In the genomic region with DNA sequence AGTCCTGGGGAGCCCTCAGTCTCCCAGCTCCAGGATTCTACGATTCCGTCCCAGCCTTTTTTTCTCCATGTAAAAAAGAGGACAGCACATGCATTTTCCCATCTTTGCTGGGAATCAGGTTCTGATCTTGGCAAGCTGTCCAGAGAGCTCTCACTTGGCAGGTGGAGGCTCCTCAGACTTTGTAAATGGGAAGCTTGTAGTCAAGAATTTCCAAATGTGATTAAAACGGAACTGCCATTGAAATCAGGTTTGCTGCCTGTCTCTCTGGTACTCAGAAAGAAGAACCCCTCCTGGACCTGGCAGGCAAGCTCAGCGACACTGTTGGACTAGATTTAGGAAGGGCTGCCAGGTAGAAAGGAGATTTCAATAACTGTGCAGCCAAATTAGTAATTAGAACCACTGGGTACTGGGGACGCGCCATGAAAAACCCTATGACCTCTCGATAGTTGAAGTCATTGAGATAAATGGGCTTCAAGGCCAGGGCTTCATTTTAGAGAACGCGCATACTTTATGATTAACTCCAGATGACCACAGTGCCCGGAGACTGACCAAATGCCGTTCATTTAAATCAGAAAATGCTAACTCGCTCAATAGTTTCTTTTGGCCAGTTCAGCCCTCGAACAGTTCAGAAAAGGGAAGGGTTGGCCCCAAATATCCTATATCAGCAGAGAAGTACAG, we compare ENCODE assay signal across 28 cellular contexts.
DNase-seq lines count a peak whose midpoint lies in the region; ATAC-seq and TF ChIP-seq lines count a peak whose summit lies in the region.
"Had no signal": no experiment of that assay in that cellular context is flagged by ENCODE, and none has a peak within 500 bp of the region (broad histone marks: within the 10 kb centered on the region; RNA-seq: fewer than 3 reads in every experiment).

No MANE protein-coding gene starts in this region.

- H3K4me1 ChIP-seq in adipocyte (ENCODE audit: control insufficient read depth, insufficient read depth, low read length) (peaks cover 7% of the 10 kb centered on the region), osteoblast (ENCODE audit: insufficient read depth, low read length) (no peaks in the 10 kb centered on the region), gastroesophageal sphincter (no peaks in the 10 kb centered on the region), GM23338 (ENCODE audit: insufficient read depth) (peaks cover 6% of the 10 kb centered on the region; the same call in 1 of the 2 replicates)
- H3K4me1 ChIP-seq: body of pancreas, left lung, right atrium auricular region, vagina had no signal

- TF ChIP-seq EP300 in gastroesophageal sphincter (IDR thresholded peaks at IDR 0.05) = no peak

- H3K9me2 ChIP-seq in GM23338 (ENCODE audit: insufficient read depth) = peaks cover 13% of the 10 kb centered on the region; the same call in 1 of the 2 replicates

- H3K4me1 Mint-ChIP-seq in GM23338 = peaks cover 7% of the 10 kb centered on the region; the same call in 2 of the 3 replicates
- H3K4me1 Mint-ChIP-seq: CD14-positive monocyte; natural killer cell; stimulated activated effector memory CD8-positive, alpha-beta T cell treated with anti-CD3 and anti-CD28 coated beads, Interleukin-12 subunit alpha, Interleukin-12 subunit beta, amount 100 ng/mL, for 72 hours had no signal

- H3K9ac ChIP-seq in adipocyte (ENCODE audit: low read length) = no peak overlapping the region

- TF ChIP-seq CTCF in LNCaP clone FGC (IDR thresholded peaks at IDR 0.05; ENCODE audit: control insufficient read depth, extremely low read depth, insufficient read depth) (no peak), osteoblast (IDR thresholded peaks at IDR 0.05; ENCODE audit: extremely low read depth, low read depth, low read length) (no peak), gastroesophageal sphincter (IDR thresholded peaks at IDR 0.05) (no peak), GM23338 (conservative IDR thresholded peaks at IDR 0.05; ENCODE audit: low read depth in 2 of 2) (no peak)

- H2AFZ ChIP-seq in osteoblast (ENCODE audit: low read length) = no peak overlapping the region
- no peak overlapping the region for H2AFZ ChIP-seq in GM23338
- H2AFZ ChIP-seq: PC-9 had no signal

- no peak for TF ChIP-seq POLR2A in gastroesophageal sphincter (IDR thresholded peaks at IDR 0.05)

- H3K27me3 ChIP-seq in adipocyte (replicated peaks; ENCODE audit: control insufficient read depth, insufficient read depth, low read length) (no peaks in the 10 kb centered on the region), osteoblast (ENCODE audit: insufficient read depth, low read length) (no peaks in the 10 kb centered on the region), gastroesophageal sphincter (no peaks in the 10 kb centered on the region), GM23338 (ENCODE audit: insufficient read depth) (no peaks in the 10 kb centered on the region)
- H3K27me3 ChIP-seq: body of pancreas, left lung, ovary, right atrium auricular region, vagina had no signal

- H3K36me3 Mint-ChIP-seq in GM23338 (ENCODE audit: low read depth) = peaks cover 18% of the 10 kb centered on the region; the same call in 2 of the 3 replicates
- H3K36me3 Mint-ChIP-seq: CD14-positive monocyte; natural killer cell; stimulated activated effector memory CD8-positive, alpha-beta T cell treated with anti-CD3 and anti-CD28 coated beads, Interleukin-12 subunit alpha, Interleukin-12 subunit beta, amount 100 ng/mL, for 72 hours had no signal

- H3K9me3 ChIP-seq in adipocyte (ENCODE audit: control insufficient read depth, low read length) (peaks cover 10% of the 10 kb centered on the region), osteoblast (ENCODE audit: low read depth, low read length) (no peaks in the 10 kb centered on the region), gastroesophageal sphincter (no peaks in the 10 kb centered on the region)
- H3K9me3 ChIP-seq: body of pancreas, ovary, right atrium auricular region, vagina had no signal

- H3K27me3 Mint-ChIP-seq in GM23338 (ENCODE audit: insufficient read depth, low read depth, poor library complexity) = peaks cover 2% of the 10 kb centered on the region

- 0 out of 2 replicates have a peak, but pooled peaks cover 4% of the 10 kb centered on the region for H3F3A ChIP-seq in GM23338 (replicated peaks; ENCODE audit: low read depth)

- no peaks in the 10 kb centered on the region for H3K79me2 ChIP-seq in osteoblast (ENCODE audit: insufficient read depth, low read length)
- no peaks in the 10 kb centered on the region for H3K79me2 ChIP-seq in GM23338 (replicated peaks; ENCODE audit: insufficient read depth)

- no peaks in the 10 kb centered on the region for H3K36me3 ChIP-seq in adipocyte (ENCODE audit: control insufficient read depth, insufficient read depth, low read length, severe bottlenecking)
- no peaks in the 10 kb centered on the region for H3K36me3 ChIP-seq in osteoblast (ENCODE audit: insufficient read depth, low read length)
- H3K36me3 ChIP-seq in gastroesophageal sphincter = no peaks in the 10 kb centered on the region
- no peaks in the 10 kb centered on the region for H3K36me3 ChIP-seq in GM23338 (ENCODE audit: insufficient read depth)
- H3K36me3 ChIP-seq: left lung, ovary, right atrium auricular region, vagina had no signal

- DNase-seq in NCI-H2227 treated with DMSO at 0.1 percent for 48 hours (lab: John Stamatoyannopoulos, UW) (peak; percentile 9), NCI-H2227 (lab: John Stamatoyannopoulos, UW; ENCODE audit: unreplicated experiment) (no peak), LNCaP clone FGC (ENCODE audit: low read depth) (no peak), adipocyte (ENCODE audit: low read depth) (no peak), osteoblast (ENCODE audit: insufficient read length, low spot score, missing footprints) (no peak), OCI-M1 (lab: John Stamatoyannopoulos, UW) (no peak), GM23338 (ENCODE audit: low spot score) (no peak)
- DNase-seq: activated T-cell treated with anti-CD3 and anti-CD28 coated beads, Interleukin-2, amount 50 U/mL, for 1 hour; effector CD4-positive, alpha-beta T cell; GDM1; left lung; midbrain; natural killer cell; NCI-H1048; NCI-H2029; NCI-H82; ovary; PC-9; SHP77; stimulated activated CD4-positive, alpha-beta T cell treated with anti-CD3 and anti-CD28 coated beads, Interleukin-2, amount 100 ng/mL, for 48 hours; T1000 had no signal

- H3K4me3 ChIP-seq in LNCaP clone FGC (ENCODE audit: low read depth, low read length) (peak overlapping the region; percentile 21), adipocyte (ENCODE audit: low read length) (peak overlapping the region; percentile 43), osteoblast (ENCODE audit: insufficient read depth, low read length) (no peak overlapping the region), gastroesophageal sphincter (no peak overlapping the region), GM23338 (no peak overlapping the region)
- H3K4me3 ChIP-seq: body of pancreas, left lung, ovary, PC-9, right atrium auricular region, vagina had no signal

- no peak overlapping the region for H3K4me3 Mint-ChIP-seq in GM23338
- H3K4me3 Mint-ChIP-seq: CD14-positive monocyte; natural killer cell; stimulated activated effector memory CD8-positive, alpha-beta T cell treated with anti-CD3 and anti-CD28 coated beads, Interleukin-12 subunit alpha, Interleukin-12 subunit beta, amount 100 ng/mL, for 72 hours had no signal

- H3K27ac ChIP-seq in osteoblast (ENCODE audit: low read depth, low read length) = no peak overlapping the region
- H3K27ac ChIP-seq in gastroesophageal sphincter = no peak overlapping the region
- no peak overlapping the region for H3K27ac ChIP-seq in GM23338 (ENCODE audit: low read depth)
- H3K27ac ChIP-seq: body of pancreas, left lung, ovary, PC-9, right atrium auricular region, vagina had no signal

- peaks cover 20% of the 10 kb centered on the region for H3K9me3 Mint-ChIP-seq in GM23338

- no peak overlapping the region for H3K27ac Mint-ChIP-seq in GM23338
- H3K27ac Mint-ChIP-seq: CD14-positive monocyte; natural killer cell; stimulated activated effector memory CD8-positive, alpha-beta T cell treated with anti-CD3 and anti-CD28 coated beads, Interleukin-12 subunit alpha, Interleukin-12 subunit beta, amount 100 ng/mL, for 72 hours had no signal

- no peak for ATAC-seq in gastroesophageal sphincter
- no peak for ATAC-seq in GM23338
- ATAC-seq: activated CD4-positive, CD25-positive, alpha-beta regulatory T cell treated with anti-CD3 and anti-CD28 coated beads, Interleukin-2, amount 50 U/mL, for 24 hours; body of pancreas; left lung; natural killer cell; stimulated activated effector memory CD8-positive, alpha-beta T cell treated with anti-CD3 and anti-CD28 coated beads, Interleukin-12 subunit alpha, Interleukin-12 subunit beta, amount 100 ng/mL, for 72 hours had no signal

- H3K4me2 ChIP-seq in osteoblast (ENCODE audit: insufficient read depth, low read length) = peak overlapping the region; percentile 40
- no peak overlapping the region for H3K4me2 ChIP-seq in GM23338
- H3K4me2 ChIP-seq: PC-9 had no signal

- 92% methylated on average over 12 to 13 of the region's 13 CpGs for WGBS in gastroesophageal sphincter (ENCODE audit: low coverage in 1 of 2), 2 donors

- H4K20me1 ChIP-seq in osteoblast (ENCODE audit: insufficient read depth, low read length) (no peaks in the 10 kb centered on the region), GM23338 (replicated peaks; ENCODE audit: insufficient read depth) (no peaks in the 10 kb centered on the region)

TF ChIP-seq in GM23338, 12 proteins besides CTCF, POLR2A, EP300 and RAD21 (continues in another document):
- no peak for TF ChIP-seq JUNB (IDR thresholded peaks at IDR 0.05; ENCODE audit: unreplicated experiment)
- TF ChIP-seq, protein P1, sequence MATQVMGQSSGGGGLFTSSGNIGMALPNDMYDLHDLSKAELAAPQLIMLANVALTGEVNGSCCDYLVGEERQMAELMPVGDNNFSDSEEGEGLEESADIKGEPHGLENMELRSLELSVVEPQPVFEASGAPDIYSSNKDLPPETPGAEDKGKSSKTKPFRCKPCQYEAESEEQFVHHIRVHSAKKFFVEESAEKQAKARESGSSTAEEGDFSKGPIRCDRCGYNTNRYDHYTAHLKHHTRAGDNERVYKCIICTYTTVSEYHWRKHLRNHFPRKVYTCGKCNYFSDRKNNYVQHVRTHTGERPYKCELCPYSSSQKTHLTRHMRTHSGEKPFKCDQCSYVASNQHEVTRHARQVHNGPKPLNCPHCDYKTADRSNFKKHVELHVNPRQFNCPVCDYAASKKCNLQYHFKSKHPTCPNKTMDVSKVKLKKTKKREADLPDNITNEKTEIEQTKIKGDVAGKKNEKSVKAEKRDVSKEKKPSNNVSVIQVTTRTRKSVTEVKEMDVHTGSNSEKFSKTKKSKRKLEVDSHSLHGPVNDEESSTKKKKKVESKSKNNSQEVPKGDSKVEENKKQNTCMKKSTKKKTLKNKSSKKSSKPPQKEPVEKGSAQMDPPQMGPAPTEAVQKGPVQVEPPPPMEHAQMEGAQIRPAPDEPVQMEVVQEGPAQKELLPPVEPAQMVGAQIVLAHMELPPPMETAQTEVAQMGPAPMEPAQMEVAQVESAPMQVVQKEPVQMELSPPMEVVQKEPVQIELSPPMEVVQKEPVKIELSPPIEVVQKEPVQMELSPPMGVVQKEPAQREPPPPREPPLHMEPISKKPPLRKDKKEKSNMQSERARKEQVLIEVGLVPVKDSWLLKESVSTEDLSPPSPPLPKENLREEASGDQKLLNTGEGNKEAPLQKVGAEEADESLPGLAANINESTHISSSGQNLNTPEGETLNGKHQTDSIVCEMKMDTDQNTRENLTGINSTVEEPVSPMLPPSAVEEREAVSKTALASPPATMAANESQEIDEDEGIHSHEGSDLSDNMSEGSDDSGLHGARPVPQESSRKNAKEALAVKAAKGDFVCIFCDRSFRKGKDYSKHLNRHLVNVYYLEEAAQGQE (IDR thresholded peaks at IDR 0.05; ENCODE audit: unreplicated experiment) = no peak

Comparison
In these comparisons a context has a peak if more than half of its experiments do, and no peak if none do; other contexts are left out.
1. H3K4me3 ChIP-seq: peak in LNCaP clone FGC (single experiment) and adipocyte (single experiment); none in osteoblast (single experiment), gastroesophageal sphincter (0 of 2) and GM23338 (single experiment).